Comparison of ENCODE assay signal across 15 cellular contexts in the genomic region with DNA sequence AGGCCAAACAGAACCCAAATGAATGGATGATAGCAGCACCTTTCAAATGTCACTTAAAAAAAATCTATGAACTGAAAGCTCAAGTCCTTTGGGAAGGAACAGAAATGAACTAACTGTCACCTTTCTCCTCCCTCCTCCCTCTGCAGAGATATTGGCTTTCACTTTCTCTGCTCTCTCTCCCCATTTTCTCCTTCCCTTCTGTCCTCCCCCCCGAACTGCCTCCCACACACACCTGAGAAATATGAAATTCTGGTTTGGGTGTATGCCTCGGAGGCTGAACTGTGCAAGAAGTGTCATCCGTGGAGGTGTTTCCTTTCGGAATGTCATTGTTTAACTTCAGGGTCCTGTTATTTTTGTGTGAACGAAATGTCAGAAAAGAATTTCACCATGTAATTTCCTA.
"Had no signal": no experiment of that assay in that cellular context is flagged by ENCODE, and none has a peak within 500 bp of the region (broad histone marks: within the 10 kb centered on the region; RNA-seq: fewer than 3 reads in every experiment).

No MANE protein-coding gene starts in this region.

- H3K9me3 Mint-ChIP-seq: activated naive CD8-positive, alpha-beta T cell treated with anti-CD3 and anti-CD28 coated beads for 36 hours; activated T-helper 1 cell treated with anti-CD3 and anti-CD28 coated beads, Interleukin-12 subunit alpha, Interleukin-12 subunit beta, Interleukin-2, Interleukin-4 antibody, amounts not matched to agents 30 ng/mL and 10 ng/mL and 1 ng/mL, durations not matched to agents 14 hours and 24 hours and 36 hours; dendritic cell treated with granulocyte-macrophage colony-stimulating factor and Interleukin-4, amounts not matched to agents 40 ng/mL and 50 ng/mL, for 4 days; natural killer cell treated with Interleukin-12 subunit alpha and Interleukin-12 subunit beta and Interleukin-15 and Interleukin-18, amount 100 ng/mL, for 72 hours had no signal

- H3K27ac ChIP-seq: thoracic aorta had no signal

- H3K36me3 ChIP-seq: thoracic aorta had no signal

- H3K4me1 Mint-ChIP-seq: activated naive CD8-positive, alpha-beta T cell treated with anti-CD3 and anti-CD28 coated beads for 36 hours had no signal

- H3K27ac Mint-ChIP-seq: activated naive CD8-positive, alpha-beta T cell treated with anti-CD3 and anti-CD28 coated beads for 36 hours; activated T-helper 1 cell treated with anti-CD3 and anti-CD28 coated beads, Interleukin-12 subunit alpha, Interleukin-12 subunit beta, Interleukin-2, Interleukin-4 antibody, amounts not matched to agents 30 ng/mL and 10 ng/mL and 1 ng/mL, durations not matched to agents 14 hours and 24 hours and 36 hours; dendritic cell treated with granulocyte-macrophage colony-stimulating factor and Interleukin-4, amounts not matched to agents 40 ng/mL and 50 ng/mL, for 4 days; natural killer cell treated with Interleukin-12 subunit alpha and Interleukin-12 subunit beta and Interleukin-15 and Interleukin-18, amount 100 ng/mL, for 72 hours had no signal

- ATAC-seq: left ventricle myocardium superior; natural killer cell treated with Interleukin-12 subunit alpha and Interleukin-12 subunit beta and Interleukin-15 and Interleukin-18, amount 100 ng/mL, for 72 hours had no signal

- H3K36me3 Mint-ChIP-seq: activated naive CD8-positive, alpha-beta T cell treated with anti-CD3 and anti-CD28 coated beads for 36 hours; brain; natural killer cell treated with Interleukin-12 subunit alpha and Interleukin-12 subunit beta and Interleukin-15 and Interleukin-18, amount 100 ng/mL, for 72 hours had no signal

- H3K4me3 ChIP-seq: thoracic aorta had no signal

- DNase-seq: activated CD4-positive, CD25-positive, alpha-beta regulatory T cell treated with anti-CD3 and anti-CD28 coated beads, Interleukin-2, amount 50 U/mL, for 72 hours; activated naive CD8-positive, alpha-beta T cell treated with anti-CD3 and anti-CD28 coated beads for 36 hours; amygdala; effector memory CD4-positive, alpha-beta T cell; foreskin fibroblast; kidney glomerular epithelial cell; left ventricle myocardium superior; mesenchymal stem cell; stimulated activated CD4-positive, alpha-beta T cell treated with anti-CD3 and anti-CD28 coated beads, Interleukin-1b, Interleukin-23, amount 100 ng/mL, for 48 hours; T1000 had no signal

- H3K9me3 ChIP-seq: thoracic aorta had no signal

- H3K4me3 Mint-ChIP-seq: activated naive CD8-positive, alpha-beta T cell treated with anti-CD3 and anti-CD28 coated beads for 36 hours; activated T-helper 1 cell treated with anti-CD3 and anti-CD28 coated beads, Interleukin-12 subunit alpha, Interleukin-12 subunit beta, Interleukin-2, Interleukin-4 antibody, amounts not matched to agents 30 ng/mL and 10 ng/mL and 1 ng/mL, durations not matched to agents 14 hours and 24 hours and 36 hours; brain; dendritic cell treated with granulocyte-macrophage colony-stimulating factor and Interleukin-4, amounts not matched to agents 40 ng/mL and 50 ng/mL, for 4 days; natural killer cell treated with Interleukin-12 subunit alpha and Interleukin-12 subunit beta and Interleukin-15 and Interleukin-18, amount 100 ng/mL, for 72 hours had no signal
